In genomic region chr15:43273243-43273642, GRCh38 we compare ENCODE assay signal across 21 cellular contexts. TPM values are rescaled to one million over a fixed set of nuclear protein-coding genes. Genes with fewer than 3 reads are reported as not detected.
"Had no signal": no experiment of that assay in that cellular context is flagged by ENCODE, and none has a peak within 500 bp of the region (broad histone marks: within the 10 kb centered on the region; RNA-seq: fewer than 3 reads in every experiment).

No MANE protein-coding gene starts in this region.

- H3K27me3 ChIP-seq: SJSA1 had no signal

- H3K36me3 Mint-ChIP-seq: activated CD8-positive, alpha-beta memory T cell treated with anti-CD3 and anti-CD28 coated beads, Interleukin-2, amount 10 ng/mL, durations not matched to agents 7 days and 5 days; activated naive CD8-positive, alpha-beta T cell treated with anti-CD3 and anti-CD28 coated beads for 36 hours had no signal

- H3K36me3 ChIP-seq: brain microvascular endothelial cell, SJSA1 had no signal

- DNase-seq: activated CD4-positive, alpha-beta T cell treated with anti-CD3 and anti-CD28 coated beads for 4 hours; activated CD8-positive, alpha-beta memory T cell treated with anti-CD3 and anti-CD28 coated beads, Interleukin-2, amount 10 ng/mL, durations not matched to agents 7 days and 5 days; activated effector memory CD4-positive, alpha-beta T cell treated with anti-CD3 and anti-CD28 coated beads, Interleukin-2, amount 50 U/mL, for 16 hours; activated naive CD4-positive, alpha-beta T cell treated with anti-CD3 and anti-CD28 coated beads for 36 hours; activated naive CD8-positive, alpha-beta T cell treated with anti-CD3 and anti-CD28 coated beads for 36 hours; activated T-cell treated with anti-CD3 and anti-CD28 coated beads, Interleukin-2, amount 50 U/mL, for 24 hours; brain microvascular endothelial cell; Karpas-422; MM.1S; NCI-H1105; NCI-H1436; NCI-H1694 treated with DMSO at 0.1 percent for 48 hours; NCI-H2029 treated with DMSO at 0.1 percent for 48 hours; NCI-H510A treated with DMSO at 0.1 percent for 48 hours; NCI-H69; SHP77; SW 1271 had no signal

- H3K9me3 ChIP-seq: SJSA1 had no signal

- H3K27ac ChIP-seq: brain microvascular endothelial cell, SJSA1 had no signal

- H3K27ac Mint-ChIP-seq: activated CD8-positive, alpha-beta memory T cell treated with anti-CD3 and anti-CD28 coated beads, Interleukin-2, amount 10 ng/mL, durations not matched to agents 7 days and 5 days; activated naive CD4-positive, alpha-beta T cell treated with anti-CD3 and anti-CD28 coated beads for 36 hours; activated naive CD8-positive, alpha-beta T cell treated with anti-CD3 and anti-CD28 coated beads for 36 hours; activated T-cell treated with anti-CD3 and anti-CD28 coated beads, Interleukin-2, amount 50 U/mL, for 24 hours; activated T-helper 1 cell treated with anti-CD3 and anti-CD28 coated beads, Interleukin-12 subunit alpha, Interleukin-12 subunit beta, Interleukin-2, Interleukin-4 antibody, amounts not matched to agents 30 ng/mL and 10 ng/mL and 1 ng/mL, durations not matched to agents 14 hours and 24 hours and 36 hours; T-helper 1 cell treated with Interleukin-12 subunit alpha and Interleukin-12 subunit beta and Interleukin-4 antibody, amounts not matched to agents 30 μg/mL and 1 μg/mL, for 36 hours had no signal

- H3K4me3 ChIP-seq: K562, SJSA1 had no signal

- FAIRE-seq: K562 had no signal

- H3K4me3 Mint-ChIP-seq: activated CD8-positive, alpha-beta memory T cell treated with anti-CD3 and anti-CD28 coated beads, Interleukin-2, amount 10 ng/mL, durations not matched to agents 7 days and 5 days; activated naive CD4-positive, alpha-beta T cell treated with anti-CD3 and anti-CD28 coated beads for 36 hours; activated naive CD8-positive, alpha-beta T cell treated with anti-CD3 and anti-CD28 coated beads for 36 hours; activated T-cell treated with anti-CD3 and anti-CD28 coated beads, Interleukin-2, amount 50 U/mL, for 24 hours; activated T-helper 1 cell treated with anti-CD3 and anti-CD28 coated beads, Interleukin-12 subunit alpha, Interleukin-12 subunit beta, Interleukin-2, Interleukin-4 antibody, amounts not matched to agents 30 ng/mL and 10 ng/mL and 1 ng/mL, durations not matched to agents 14 hours and 24 hours and 36 hours; T-helper 1 cell treated with Interleukin-12 subunit alpha and Interleukin-12 subunit beta and Interleukin-4 antibody, amounts not matched to agents 30 μg/mL and 1 μg/mL, for 36 hours had no signal

RNA-seq across cellular contexts. Expression of gene TGM5, which starts 6.5 kb away (rescaled TPM):
- total RNA-seq: activated naive CD4-positive, alpha-beta T cell treated with anti-CD3 and anti-CD28 coated beads for 36 hours; activated T-helper 1 cell treated with anti-CD3 and anti-CD28 coated beads, Interleukin-12 subunit alpha, Interleukin-12 subunit beta, Interleukin-2, Interleukin-4 antibody, amounts not matched to agents 30 ng/mL and 10 ng/mL and 1 ng/mL, durations not matched to agents 14 hours and 24 hours and 36 hours had no signal

RNA-seq across cellular contexts. Expression of gene TGM7, which starts 28.8 kb away (rescaled TPM):
- total RNA-seq: activated CD8-positive, alpha-beta memory T cell treated with anti-CD3 and anti-CD28 coated beads, Interleukin-2, amount 10 ng/mL, durations not matched to agents 7 days and 5 days; activated naive CD4-positive, alpha-beta T cell treated with anti-CD3 and anti-CD28 coated beads for 36 hours; activated naive CD8-positive, alpha-beta T cell treated with anti-CD3 and anti-CD28 coated beads for 36 hours; activated T-helper 1 cell treated with anti-CD3 and anti-CD28 coated beads, Interleukin-12 subunit alpha, Interleukin-12 subunit beta, Interleukin-2, Interleukin-4 antibody, amounts not matched to agents 30 ng/mL and 10 ng/mL and 1 ng/mL, durations not matched to agents 14 hours and 24 hours and 36 hours; K562; SJSA1 had no signal
- polyA plus RNA-seq: K562 had no signal

RNA-seq across cellular contexts. Expression of gene EPB42, which starts 52.4 kb away (rescaled TPM):
- total RNA-seq: activated CD8-positive, alpha-beta memory T cell treated with anti-CD3 and anti-CD28 coated beads, Interleukin-2, amount 10 ng/mL, durations not matched to agents 7 days and 5 days; activated naive CD4-positive, alpha-beta T cell treated with anti-CD3 and anti-CD28 coated beads for 36 hours; activated naive CD8-positive, alpha-beta T cell treated with anti-CD3 and anti-CD28 coated beads for 36 hours; activated T-helper 1 cell treated with anti-CD3 and anti-CD28 coated beads, Interleukin-12 subunit alpha, Interleukin-12 subunit beta, Interleukin-2, Interleukin-4 antibody, amounts not matched to agents 30 ng/mL and 10 ng/mL and 1 ng/mL, durations not matched to agents 14 hours and 24 hours and 36 hours; SJSA1 had no signal
